20 cellular contexts compared by ENCODE assay signal in genomic region chr12:45351921-45352670, GRCh38.
DNase-seq lines count a peak whose midpoint lies in the region; ATAC-seq, FAIRE-seq and TF ChIP-seq lines count a peak whose summit lies in the region.
"Had no signal": no experiment of that assay in that cellular context is flagged by ENCODE, and none has a peak within 500 bp of the region (broad histone marks: within the 10 kb centered on the region; RNA-seq: fewer than 3 reads in every experiment).

No MANE protein-coding gene starts in this region.

- H3K27me3 Mint-ChIP-seq in activated naive CD8-positive, alpha-beta T cell treated with anti-CD3 and anti-CD28 coated beads, Interleukin-2, amount 50 U/mL, for 24 hours, result no peaks in the 10 kb centered on the region
- no peaks in the 10 kb centered on the region for H3K27me3 Mint-ChIP-seq in activated naive CD8-positive, alpha-beta T cell treated with anti-CD3 and anti-CD28 coated beads for 36 hours
- H3K27me3 Mint-ChIP-seq: CD8-positive, alpha-beta memory T cell had no signal

- peaks cover 4 to 80% (median 7%) of the 10 kb centered on the region in 3 donors for H3K4me1 ChIP-seq in gastroesophageal sphincter
- H3K4me1 ChIP-seq in uterus, result peaks cover 0 to 4% of the 10 kb centered on the region in 2 donors
- H3K4me1 ChIP-seq in pancreas, result peaks cover 0 to 8% (median 0%) of the 10 kb centered on the region in 3 donors

- H3K36me3 ChIP-seq in gastroesophageal sphincter (peaks cover 3 to 47% of the 10 kb centered on the region in 2 donors), uterus (no peaks in the 10 kb centered on the region), pancreas (peaks cover 0 to 4% (median 0%) of the 10 kb centered on the region in 3 donors)

- H3K4me1 Mint-ChIP-seq in activated naive CD8-positive, alpha-beta T cell treated with anti-CD3 and anti-CD28 coated beads, Interleukin-2, amount 50 U/mL, for 24 hours, result peaks cover 3% of the 10 kb centered on the region
- H3K4me1 Mint-ChIP-seq in activated naive CD8-positive, alpha-beta T cell treated with anti-CD3 and anti-CD28 coated beads for 36 hours, result no peaks in the 10 kb centered on the region

- H3K4me3 ChIP-seq in gastroesophageal sphincter (no peak overlapping the region), uterus (no peak overlapping the region), pancreas (no peak overlapping the region)
- H3K4me3 ChIP-seq: BLaER1 treated with 17β-estradiol and CSF1 and Interleukin-3, amounts not matched to agents 10 nM and 100 nM; K562 had no signal

- 22 to 43% methylated on average over 8 to 10 of the region's 10 CpGs for WGBS in gastroesophageal sphincter (ENCODE audit: low coverage in 1 of 2), 2 donors
- WGBS in pancreas, 2 donors, result 88 to 91% methylated on average over 10 of the region's 10 CpGs

- H3K27me3 ChIP-seq in gastroesophageal sphincter (no peaks in the 10 kb centered on the region), uterus (no peaks in the 10 kb centered on the region), pancreas (no peaks in the 10 kb centered on the region)
- H3K27me3 ChIP-seq: BLaER1 treated with 17β-estradiol and CSF1 and Interleukin-3, amounts not matched to agents 10 nM and 100 nM had no signal

- no peak for TF ChIP-seq POLR2A in gastroesophageal sphincter (IDR thresholded peaks at IDR 0.05)
- no peak for TF ChIP-seq POLR2A in uterus (IDR thresholded peaks at IDR 0.05)

- H3K4me3 Mint-ChIP-seq in activated naive CD8-positive, alpha-beta T cell treated with anti-CD3 and anti-CD28 coated beads, Interleukin-2, amount 50 U/mL, for 24 hours, result no peak overlapping the region
- H3K4me3 Mint-ChIP-seq in activated naive CD8-positive, alpha-beta T cell treated with anti-CD3 and anti-CD28 coated beads for 36 hours, result no peak overlapping the region
- H3K4me3 Mint-ChIP-seq: CD8-positive, alpha-beta memory T cell had no signal

- H3K27ac ChIP-seq in gastroesophageal sphincter (peak overlapping the region; percentile 79 to 83 (median 80)), uterus (peak overlapping the region; percentile 71 to 85), pancreas (no peak overlapping the region)
- H3K27ac ChIP-seq: BLaER1 treated with 17β-estradiol and CSF1 and Interleukin-3, amounts not matched to agents 10 nM and 100 nM had no signal

- DNase-seq in activated naive CD8-positive, alpha-beta T cell treated with anti-CD3 and anti-CD28 coated beads, Interleukin-2, amount 50 U/mL, for 24 hours, result no peak
- no peak for DNase-seq in activated naive CD8-positive, alpha-beta T cell treated with anti-CD3 and anti-CD28 coated beads for 36 hours
- DNase-seq in putamen (ENCODE audit: low spot score), result peak; percentile 7
- DNase-seq in uterus, result no peak
- DNase-seq in activated T-cell treated with anti-CD3 and anti-CD28 coated beads for 4 hours, result no peak
- no peak for DNase-seq in NCI-H510A treated with DMSO at 0.1 percent for 48 hours (lab: John Stamatoyannopoulos, UW)
- no peak for DNase-seq in pancreas
- DNase-seq: 8988T; CD8-positive, alpha-beta memory T cell; GDM1; GOT3; NCI-H187 treated with DMSO at 0.1 percent for 48 hours; NCI-H345; NCI-H69; OCI-M1; RPMI8226 had no signal

- no peak for TF ChIP-seq EP300 in gastroesophageal sphincter (IDR thresholded peaks at IDR 0.05)

- no peaks in the 10 kb centered on the region for H3K9me3 Mint-ChIP-seq in activated naive CD8-positive, alpha-beta T cell treated with anti-CD3 and anti-CD28 coated beads, Interleukin-2, amount 50 U/mL, for 24 hours
- no peaks in the 10 kb centered on the region for H3K9me3 Mint-ChIP-seq in activated naive CD8-positive, alpha-beta T cell treated with anti-CD3 and anti-CD28 coated beads for 36 hours
- H3K9me3 Mint-ChIP-seq: CD8-positive, alpha-beta memory T cell had no signal

- H3K27ac Mint-ChIP-seq in activated naive CD8-positive, alpha-beta T cell treated with anti-CD3 and anti-CD28 coated beads, Interleukin-2, amount 50 U/mL, for 24 hours, result peak overlapping the region; percentile 23
- H3K27ac Mint-ChIP-seq in activated naive CD8-positive, alpha-beta T cell treated with anti-CD3 and anti-CD28 coated beads for 36 hours, result no peak overlapping the region

- H3K9me3 ChIP-seq in gastroesophageal sphincter, result no peaks in the 10 kb centered on the region
- H3K9me3 ChIP-seq in uterus, result no peaks in the 10 kb centered on the region
- H3K9me3 ChIP-seq in pancreas, result no peaks in the 10 kb centered on the region

- TF ChIP-seq CTCF in gastroesophageal sphincter (IDR thresholded peaks at IDR 0.05) (no peak), uterus (IDR thresholded peaks at IDR 0.05) (no peak), pancreas (IDR thresholded peaks at IDR 0.05) (no peak)

- ATAC-seq in activated naive CD8-positive, alpha-beta T cell treated with anti-CD3 and anti-CD28 coated beads, Interleukin-2, amount 50 U/mL, for 24 hours, result no peak
- ATAC-seq in gastroesophageal sphincter (peak; percentile 53), pancreas (no peak)
- ATAC-seq: K562 had no signal

- intact Hi-C loops in uterus (cut with DNase I; ENCODE audit: low total_unique reads), result no loop called here
- intact Hi-C loops in pancreas (cut with DNase I), result no loop called here

- peaks cover 63% of the 10 kb centered on the region for H3K36me3 Mint-ChIP-seq in activated naive CD8-positive, alpha-beta T cell treated with anti-CD3 and anti-CD28 coated beads, Interleukin-2, amount 50 U/mL, for 24 hours (ENCODE audit: low read depth)
- H3K36me3 Mint-ChIP-seq in activated naive CD8-positive, alpha-beta T cell treated with anti-CD3 and anti-CD28 coated beads for 36 hours, result peaks cover 38% of the 10 kb centered on the region

- no peak for FAIRE-seq in pancreas (lab: Jason Lieb, UNC)
- FAIRE-seq: GM12891, K562 had no signal

Comparison
In these comparisons a context has a peak if more than half of its experiments do, and no peak if none do; other contexts are left out.
1. H3K27ac ChIP-seq: peak in gastroesophageal sphincter (4 of 4) and uterus (2 of 2); none in pancreas (0 of 4).